10 cellular contexts compared by ENCODE assay signal in genomic region chr7:74477188-74477587, GRCh38. TPM values are rescaled to one million over a fixed set of nuclear protein-coding genes. Genes with fewer than 3 reads are reported as not detected.
DNase-seq lines count a peak whose midpoint lies in the region; ATAC-seq and TF ChIP-seq lines count a peak whose summit lies in the region.
"Had no signal": no experiment of that assay in that cellular context is flagged by ENCODE, and none has a peak within 500 bp of the region (broad histone marks: within the 10 kb centered on the region; RNA-seq: fewer than 3 reads in every experiment).

No MANE protein-coding gene starts in this region.

- peaks cover 59 to 83% of the 10 kb centered on the region in 2 experiments for H3K4me1 ChIP-seq in HCT116 (ENCODE audit: control insufficient read depth in 1 of 2, insufficient read depth in 2 of 2, low read length in 2 of 2)
- peaks cover 62% of the 10 kb centered on the region for H3K4me1 ChIP-seq in body of pancreas
- H3K4me1 ChIP-seq in lower lobe of right lung, result peaks cover 57% of the 10 kb centered on the region
- H3K4me1 ChIP-seq in spleen, result peaks cover 5 to 48% (median 40%) of the 10 kb centered on the region in 6 donors

- no peaks in the 10 kb centered on the region for H3K9me2 ChIP-seq in HCT116 (ENCODE audit: insufficient read depth)

- H3K4me3 ChIP-seq in HCT116 (replicated peaks in 1 of 2; ENCODE audit: low read depth in 1 of 2, low read length in 2 of 2) (no peak overlapping the region), body of pancreas (no peak overlapping the region), lower lobe of right lung (no peak overlapping the region), spleen (no peak overlapping the region)

- RAD21 ChIA-PET in HCT116 (lab: Charles Lee; ENCODE audit: low non-redundant PET in 1 of 2, low total read pairs in 2 of 2, uncharacterized antibody in 2 of 2, unreplicated experiment in 2 of 2), result no interaction called here

- no peak for DNase-seq in HCT116 (ENCODE audit: low read depth, low spot score)
- DNase-seq in body of pancreas, result no peak
- peak; percentile 60 for DNase-seq in lower lobe of right lung
- no peak for DNase-seq in spleen
- no peak for DNase-seq in AG08395 (ENCODE audit: low spot score)
- DNase-seq in central memory CD4-positive, alpha-beta T cell, result no peak
- DNase-seq in activated CD4-positive, CD25-positive, alpha-beta regulatory T cell (lab: John Stamatoyannopoulos, UW), result no peak
- no peak for DNase-seq in SIG-M5 (lab: John Stamatoyannopoulos, UW)
- DNase-seq: activated T-cell treated with anti-CD3 and anti-CD28 coated beads, Interleukin-2, amount 50 U/mL, for 24 hours had no signal

- no peaks in the 10 kb centered on the region for H4K20me1 ChIP-seq in HCT116 (ENCODE audit: insufficient read depth)

- TF ChIP-seq POLR2A in HCT116 (IDR thresholded peaks at IDR 0.05; ENCODE audit: borderline replicate concordance, extremely low read depth, insufficient read depth, insufficient read length), result no peak
- no peak for TF ChIP-seq POLR2A in body of pancreas (IDR thresholded peaks at IDR 0.05)
- TF ChIP-seq POLR2A in spleen (IDR thresholded peaks at IDR 0.05), result no peak

- H3K36me3 ChIP-seq in HCT116 (ENCODE audit: control insufficient read depth in 1 of 2, insufficient read depth in 2 of 2, low read length in 2 of 2), result no peaks in the 10 kb centered on the region
- no peaks in the 10 kb centered on the region for H3K36me3 ChIP-seq in body of pancreas (replicated peaks in 1 of 2; ENCODE audit: insufficient read depth in 1 of 2, low read depth in 2 of 2)
- no peaks in the 10 kb centered on the region for H3K36me3 ChIP-seq in lower lobe of right lung
- no peaks in the 10 kb centered on the region for H3K36me3 ChIP-seq in spleen

- TF ChIP-seq CTCF in HCT116 (IDR thresholded peaks at IDR 0.05 in 2 of 3, conservative IDR thresholded peaks at IDR 0.05 in 1 of 3; ENCODE audit: borderline replicate concordance in 1 of 3, insufficient read depth in 1 of 3, low read depth in 2 of 3, low read length in 2 of 3), result no peak
- TF ChIP-seq CTCF in body of pancreas (IDR thresholded peaks at IDR 0.05), result no peak
- TF ChIP-seq CTCF in lower lobe of right lung (IDR thresholded peaks at IDR 0.05), result no peak
- no peak for TF ChIP-seq CTCF in spleen (IDR thresholded peaks at IDR 0.05 in 8 of 11, conservative IDR thresholded peaks at IDR 0.05 in 3 of 11)

- H3K27ac ChIP-seq in HCT116 (ENCODE audit: low read depth, low read length) (no peak overlapping the region), body of pancreas (peak overlapping the region; percentile 88 to 98 (median 97)), lower lobe of right lung (peak overlapping the region; percentile 97), spleen (peak overlapping the region in 5 of 8 donors; percentile 57 to 89 (median 84))
- H3K27ac ChIP-seq: KMS-11 had no signal

- POLR2A ChIA-PET in HCT116 (lab: Charles Lee), result interaction anchor here (0.6 kb wide), 1 partner anchor 26 kb away, joined by 4 read pairs; no protein-coding TSS in a partner anchor

- TF ChIP-seq RAD21 in HCT116 (IDR thresholded peaks at IDR 0.05; ENCODE audit: low read depth), result no peak

- no TSS peak for BruUV-seq in HCT116 (replicated peaks; lab: Mats Ljungman, UMichigan)

- peak overlapping the region; percentile 53; the same call in 1 of the 2 replicates for H3K4me2 ChIP-seq in HCT116 (ENCODE audit: low read length)
- H3K4me2 ChIP-seq: KMS-11 had no signal

- no peak for ATAC-seq in HCT116
- no peak for ATAC-seq in body of pancreas
- ATAC-seq in lower lobe of right lung, result peak; percentile 15 to 29

- intact Hi-C loops in HCT116 (cut with micrococcal nuclease), result no loop called here
- intact Hi-C loops in body of pancreas (cut with DNase I), result no loop called here
- intact Hi-C loops in lower lobe of right lung (cut with DNase I), result no loop called here
- intact Hi-C loops in spleen (cut with DNase I; ENCODE audit: low total_unique reads), result no loop called here

- peak overlapping the region; percentile 11; the same call in 1 of the 2 replicates for H3K9ac ChIP-seq in HCT116 (ENCODE audit: low read length)
- H3K9ac ChIP-seq: KMS-11 had no signal

- WGBS in body of pancreas, 2 donors, result 88 to 97% methylated on average over 6 of the region's 6 CpGs
- WGBS in spleen, 5 donors, result 76 to 97% (median 93%) methylated on average over 6 of the region's 6 CpGs

- H2AFZ ChIP-seq in HCT116 (ENCODE audit: low read depth, low read length, poor library complexity, severe bottlenecking), result no peak overlapping the region

- CTCF ChIA-PET in HCT116 (lab: Charles Lee), result no interaction called here

- H3K27me3 ChIP-seq in HCT116 (ENCODE audit: insufficient read depth, low read length) (no peaks in the 10 kb centered on the region), body of pancreas (no peaks in the 10 kb centered on the region), lower lobe of right lung (ENCODE audit: low read depth) (no peaks in the 10 kb centered on the region), spleen (replicated peaks in 1 of 7) (peaks cover 0 to 22% (median 9%) of the 10 kb centered on the region in 7 donors)

- H3K79me2 ChIP-seq in HCT116 (ENCODE audit: insufficient read depth, low read length), result peaks cover 40% of the 10 kb centered on the region

- H3K9me3 ChIP-seq in HCT116 (ENCODE audit: control insufficient read depth in 1 of 2, insufficient read depth in 1 of 2, low read depth in 1 of 2, low read length in 2 of 2) (no peaks in the 10 kb centered on the region), body of pancreas (no peaks in the 10 kb centered on the region), lower lobe of right lung (no peaks in the 10 kb centered on the region), spleen (no peaks in the 10 kb centered on the region)

TF ChIP-seq in HCT116, 20 proteins besides CTCF, POLR2A, EP300 and RAD21:
- no peak for TF ChIP-seq SIN3A (IDR thresholded peaks at IDR 0.05; ENCODE audit: low read depth)
- no peak for TF ChIP-seq CBX3 (IDR thresholded peaks at IDR 0.05; ENCODE audit: low read depth)
- no peak for TF ChIP-seq REST (IDR thresholded peaks at IDR 0.05; ENCODE audit: low read depth)
- no peak for TF ChIP-seq FOSL1 (IDR thresholded peaks at IDR 0.05; ENCODE audit: low read depth)
- no peak for TF ChIP-seq ZBTB33 (IDR thresholded peaks at IDR 0.05; ENCODE audit: extremely low read depth, insufficient replicate concordance, low read length)
- no peak for TF ChIP-seq SP1 (IDR thresholded peaks at IDR 0.05; ENCODE audit: low read depth)

RNA-seq across cellular contexts. Expression of gene GTF2IRD1, which starts 23.5 kb away (rescaled TPM):
- 34.5 TPM for total RNA-seq in HCT116 (2021; ENCODE audit: unreplicated experiment)
- 38.2 and 47.2 TPM in 2 replicates for polyA plus RNA-seq in HCT116 (2012)
- total RNA-seq in body of pancreas, result 10 to 100 TPM in 1 of 2 donors, 1 to 10 TPM in 1; 9.2 to 11.2 TPM
- total RNA-seq in lower lobe of right lung, result 16.3 TPM
- 1 to 10 TPM; 2.9 to 6.6 (median 4.6) TPM for total RNA-seq in spleen
- polyA plus RNA-seq in spleen, result 1 to 10 TPM; 2.4 to 3.1 (median 2.6) TPM

Comparison
In these comparisons a context has a peak if more than half of its experiments do, and no peak if none do; other contexts are left out.
1. ATAC-seq: peak in lower lobe of right lung (2 of 2); none in HCT116 (single experiment) and body of pancreas (single experiment).